In the genomic region with DNA sequence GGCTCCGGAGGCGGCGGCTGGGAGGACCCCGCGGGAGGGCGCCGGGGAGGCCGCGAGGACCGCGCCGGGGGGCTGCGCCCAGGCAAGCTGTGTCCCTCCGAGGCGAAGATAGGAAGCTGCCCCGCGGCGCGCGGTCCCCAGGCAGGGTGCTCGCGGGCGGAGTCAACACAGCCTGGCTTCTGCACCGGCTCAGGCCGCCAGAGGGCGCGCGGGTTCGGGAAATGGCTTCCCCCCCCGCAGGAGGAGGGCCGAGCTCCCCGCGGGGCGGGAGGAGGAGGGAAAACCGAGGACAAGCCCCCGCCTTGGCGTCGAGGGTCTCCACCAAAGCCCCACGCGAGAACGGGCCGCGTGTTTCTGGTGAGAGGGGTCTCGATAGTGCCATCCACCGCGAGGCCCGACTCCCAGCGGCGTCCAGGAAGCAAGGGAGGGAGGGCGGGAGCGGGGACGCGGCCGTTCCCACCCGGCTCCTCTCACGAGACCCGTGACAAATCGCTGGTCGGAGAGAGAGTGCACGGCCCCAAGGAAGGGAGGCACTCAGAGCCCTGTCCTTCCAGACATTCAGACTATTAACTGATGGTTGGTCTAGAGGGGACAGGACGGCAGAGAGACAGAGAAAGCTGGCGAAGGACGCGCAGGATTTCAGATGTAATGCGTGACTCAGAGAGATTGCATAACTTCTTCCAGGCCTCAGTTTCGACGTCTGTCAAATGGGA, we compare ENCODE assay signal across 1 cellular context.
TF ChIP-seq lines count a peak whose summit lies in the region.

No MANE protein-coding gene starts in this region.

TF ChIP-seq in HepG2, 621 proteins besides CTCF, POLR2A, EP300 and RAD21 (continued from another document and continues in another):
- TF ChIP-seq FLYWCH1 (CRISPR knock-in tag; IDR thresholded peaks at IDR 0.05) (no peak), HMGXB4 (CRISPR knock-in tag; IDR thresholded peaks at IDR 0.05; ENCODE audit: borderline replicate concordance in 1 of 2, low read depth in 1 of 2) (peak; percentile 99), HNRNPK (IDR thresholded peaks at IDR 0.05; ENCODE audit: low read depth, low read length, poor library complexity, severe bottlenecking) (peak; percentile 68), ZBTB3 (CRISPR knock-in tag; IDR thresholded peaks at IDR 0.05; ENCODE audit: borderline replicate concordance, low read depth) (peak; percentile 51; the same call in 1 of the 2 replicates), THAP11 (CRISPR knock-in tag; IDR thresholded peaks at IDR 0.05) (0 out of 2 replicates have a peak, but pooled peaks have one; percentile 38), ZNF407 (CRISPR knock-in tag; IDR thresholded peaks at IDR 0.05; ENCODE audit: not compliant biosample characterization) (peak; percentile 45), ZNF501 (CRISPR knock-in tag; IDR thresholded peaks at IDR 0.05) (peak; percentile 81), KMT2B (CRISPR knock-in tag; IDR thresholded peaks at IDR 0.05) (peak; percentile 45; the same call in 1 of the 2 replicates), ZNF225 (CRISPR knock-in tag; IDR thresholded peaks at IDR 0.05) (peak; percentile 86), GZF1 (CRISPR knock-in tag; IDR thresholded peaks at IDR 0.05) (no peak), ZNF674 (CRISPR knock-in tag; IDR thresholded peaks at IDR 0.05; ENCODE audit: low read depth) (0 out of 2 replicates have a peak, but pooled peaks have one; percentile 54), GLI4 (CRISPR knock-in tag; IDR thresholded peaks at IDR 0.05; ENCODE audit: borderline replicate concordance) (no peak), NPAS2 (CRISPR knock-in tag; IDR thresholded peaks at IDR 0.05; ENCODE audit: borderline replicate concordance) (no peak), ZNF878 (CRISPR knock-in tag; IDR thresholded peaks at IDR 0.05) (no peak; the same call in 1 of the 2 replicates), DR1 (CRISPR knock-in tag; IDR thresholded peaks at IDR 0.05) (no peak), ETV6 (CRISPR knock-in tag; conservative IDR thresholded peaks at IDR 0.05) (peak; percentile 60; the same call in 1 of the 2 replicates), ZSCAN25 (CRISPR knock-in tag; IDR thresholded peaks at IDR 0.05) (peak; percentile 93), AGO1 (IDR thresholded peaks at IDR 0.05; ENCODE audit: low read depth, low read length, poor library complexity, severe bottlenecking) (peak; percentile 28), PAXIP1 (CRISPR knock-in tag; conservative IDR thresholded peaks at IDR 0.05) (peak; percentile 59), DNMT3B (CRISPR knock-in tag; conservative IDR thresholded peaks at IDR 0.05) (0 out of 2 replicates have a peak, but pooled peaks have one; percentile 38), ZNF430 (CRISPR knock-in tag; IDR thresholded peaks at IDR 0.05) (0 out of 2 replicates have a peak, but pooled peaks have one; percentile 68), ATF4 (CRISPR knock-in tag; IDR thresholded peaks at IDR 0.05) (no peak), ZNF616 (CRISPR knock-in tag; IDR thresholded peaks at IDR 0.05; ENCODE audit: low read depth) (no peak), ZNF768 (CRISPR knock-in tag; IDR thresholded peaks at IDR 0.05) (peak; percentile 82), CENPX (CRISPR knock-in tag; IDR thresholded peaks at IDR 0.05) (no peak), ZBED4 (CRISPR knock-in tag; IDR thresholded peaks at IDR 0.05; ENCODE audit: borderline replicate concordance) (no peak), HES4 (CRISPR knock-in tag; IDR thresholded peaks at IDR 0.05; ENCODE audit: borderline replicate concordance) (no peak)
- TF ChIP-seq, protein P1, sequence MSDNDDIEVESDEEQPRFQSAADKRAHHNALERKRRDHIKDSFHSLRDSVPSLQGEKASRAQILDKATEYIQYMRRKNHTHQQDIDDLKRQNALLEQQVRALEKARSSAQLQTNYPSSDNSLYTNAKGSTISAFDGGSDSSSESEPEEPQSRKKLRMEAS (IDR thresholded peaks at IDR 0.05), result peak; percentile 86
- TF ChIP-seq, protein P2, sequence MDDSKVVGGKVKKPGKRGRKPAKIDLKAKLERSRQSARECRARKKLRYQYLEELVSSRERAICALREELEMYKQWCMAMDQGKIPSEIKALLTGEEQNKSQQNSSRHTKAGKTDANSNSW (CRISPR knock-in tag; IDR thresholded peaks at IDR 0.05; ENCODE audit: borderline replicate concordance), result no peak
- TF ChIP-seq, protein P3, sequence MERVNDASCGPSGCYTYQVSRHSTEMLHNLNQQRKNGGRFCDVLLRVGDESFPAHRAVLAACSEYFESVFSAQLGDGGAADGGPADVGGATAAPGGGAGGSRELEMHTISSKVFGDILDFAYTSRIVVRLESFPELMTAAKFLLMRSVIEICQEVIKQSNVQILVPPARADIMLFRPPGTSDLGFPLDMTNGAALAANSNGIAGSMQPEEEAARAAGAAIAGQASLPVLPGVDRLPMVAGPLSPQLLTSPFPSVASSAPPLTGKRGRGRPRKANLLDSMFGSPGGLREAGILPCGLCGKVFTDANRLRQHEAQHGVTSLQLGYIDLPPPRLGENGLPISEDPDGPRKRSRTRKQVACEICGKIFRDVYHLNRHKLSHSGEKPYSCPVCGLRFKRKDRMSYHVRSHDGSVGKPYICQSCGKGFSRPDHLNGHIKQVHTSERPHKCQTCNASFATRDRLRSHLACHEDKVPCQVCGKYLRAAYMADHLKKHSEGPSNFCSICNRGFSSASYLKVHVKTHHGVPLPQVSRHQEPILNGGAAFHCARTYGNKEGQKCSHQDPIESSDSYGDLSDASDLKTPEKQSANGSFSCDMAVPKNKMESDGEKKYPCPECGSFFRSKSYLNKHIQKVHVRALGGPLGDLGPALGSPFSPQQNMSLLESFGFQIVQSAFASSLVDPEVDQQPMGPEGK (CRISPR knock-in tag; IDR thresholded peaks at IDR 0.05), result peak; percentile 98
